ENCODE assay signal across 12 cellular contexts in the genomic region with DNA sequence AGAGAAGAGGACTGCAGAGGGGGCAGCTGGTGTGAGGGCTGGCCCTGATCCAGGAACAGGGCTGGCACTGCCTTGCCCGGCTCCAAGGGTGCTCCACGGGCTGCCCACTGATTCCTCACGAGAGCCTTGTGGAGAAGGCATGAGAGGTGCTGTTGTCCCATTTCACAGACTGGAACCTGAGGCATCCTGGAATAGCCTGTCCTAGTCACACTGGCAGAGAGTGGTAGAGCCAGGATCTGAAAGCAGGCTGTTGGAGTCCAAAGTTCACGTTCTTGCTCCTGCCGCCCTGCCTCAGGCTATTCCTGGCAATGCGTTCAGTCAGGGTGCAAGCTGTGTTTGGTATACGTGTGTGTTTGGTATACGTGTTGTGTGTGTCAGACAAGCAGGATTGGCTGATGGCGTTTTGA. TPM values are rescaled to one million over a fixed set of nuclear protein-coding genes. Genes with fewer than 3 reads are reported as not detected.
DNase-seq lines count a peak whose midpoint lies in the region; ATAC-seq, FAIRE-seq and TF ChIP-seq lines count a peak whose summit lies in the region.
"Had no signal": no experiment of that assay in that cellular context is flagged by ENCODE, and none has a peak within 500 bp of the region (broad histone marks: within the 10 kb centered on the region; RNA-seq: fewer than 3 reads in every experiment).

No MANE protein-coding gene starts in this region.

- no peak overlapping the region for H2BK12ac ChIP-seq in mesenchymal stem cell (ENCODE audit: low read length in 2 of 2)

- peak overlapping the region; percentile 89 for H3K4me3 Mint-ChIP-seq in activated naive CD8-positive, alpha-beta T cell treated with anti-CD3 and anti-CD28 coated beads for 36 hours

- H3K4me2 ChIP-seq in GM23248 (ENCODE audit: unreplicated experiment) (no peak overlapping the region), mesenchymal stem cell (ENCODE audit: low read length, poor library complexity, severe bottlenecking) (no peak overlapping the region)

- H4K91ac ChIP-seq in mesenchymal stem cell (ENCODE audit: low read length): no peak overlapping the region

- H3K23ac ChIP-seq in mesenchymal stem cell (ENCODE audit: low read length in 2 of 2): no peak overlapping the region

- H3K36me3 Mint-ChIP-seq in activated naive CD8-positive, alpha-beta T cell treated with anti-CD3 and anti-CD28 coated beads for 36 hours: peaks cover 19% of the 10 kb centered on the region

- no peak overlapping the region for H2BK120ac ChIP-seq in mesenchymal stem cell (ENCODE audit: low read depth, low read length)

- no peak for TF ChIP-seq CTCF in AG04449 (IDR thresholded peaks at IDR 0.05; ENCODE audit: insufficient read depth, low read length, missing control alignments)

- no peak overlapping the region for H3K14ac ChIP-seq in mesenchymal stem cell (ENCODE audit: low read length in 2 of 2)

- no peak overlapping the region for H3K4ac ChIP-seq in mesenchymal stem cell (ENCODE audit: low read depth in 1 of 2, low read length in 2 of 2)

- no peaks in the 10 kb centered on the region for H4K20me1 ChIP-seq in GM23248 (ENCODE audit: insufficient read depth)

- H3K4me3 ChIP-seq in AG04449 (ENCODE audit: low read depth, low read length) (peak overlapping the region; percentile 3; the same call in 1 of the 2 replicates), GM23248 (peak overlapping the region; percentile 85), mesenchymal stem cell (ENCODE audit: insufficient read depth in 1 of 2, low read depth in 1 of 2, low read length in 2 of 2) (peak overlapping the region in 1 of 2 experiments; percentile 97)
- no peak overlapping the region for H3K4me3 ChIP-seq in effector memory CD4-positive, alpha-beta T cell (ENCODE audit: insufficient read depth, low read depth, low read length, poor library complexity, severe bottlenecking)

- no peak overlapping the region for H3K18ac ChIP-seq in mesenchymal stem cell (ENCODE audit: low read depth in 1 of 2, low read length in 2 of 2)

- no peaks in the 10 kb centered on the region for H3K9me3 ChIP-seq in GM23248 (ENCODE audit: low read depth)
- H3K9me3 ChIP-seq in mesenchymal stem cell (ENCODE audit: control insufficient read depth, low read length): no peaks in the 10 kb centered on the region
- H3K9me3 ChIP-seq in effector memory CD4-positive, alpha-beta T cell (ENCODE audit: control insufficient read depth, low read length): no peaks in the 10 kb centered on the region

- no peak for DNase-seq in AG04449 (ENCODE audit: low read depth, low spot score)
- DNase-seq in GM23248: no peak
- no peak for DNase-seq in activated naive CD8-positive, alpha-beta T cell treated with anti-CD3 and anti-CD28 coated beads for 36 hours
- DNase-seq in mesenchymal stem cell: no peak
- DNase-seq in effector memory CD4-positive, alpha-beta T cell: no peak
- no peak for DNase-seq in GM03348 (ENCODE audit: low spot score)
- DNase-seq in GM12892 (ENCODE audit: insufficient read length): no peak
- DNase-seq: amniotic stem cell, foreskin melanocyte, NCI-H524 had no signal

- H4K8ac ChIP-seq in mesenchymal stem cell (ENCODE audit: low read length): no peak overlapping the region

- no peak overlapping the region for H2BK5ac ChIP-seq in mesenchymal stem cell (ENCODE audit: low read depth, low read length, poor library complexity, severe bottlenecking)

- H3K36me3 ChIP-seq in GM23248 (ENCODE audit: low read depth): peaks cover 8% of the 10 kb centered on the region; the same call in 1 of the 2 replicates
- peaks cover 54 to 58% of the 10 kb centered on the region in 2 experiments for H3K36me3 ChIP-seq in mesenchymal stem cell (ENCODE audit: control insufficient read depth in 1 of 2, insufficient read depth in 2 of 2, low read depth in 1 of 2, low read length in 2 of 2)
- peaks cover 34% of the 10 kb centered on the region for H3K36me3 ChIP-seq in effector memory CD4-positive, alpha-beta T cell (ENCODE audit: control insufficient read depth, insufficient read depth, low read length)

- peaks cover 11% of the 10 kb centered on the region for H3K4me1 ChIP-seq in GM23248 (ENCODE audit: insufficient read depth)
- H3K4me1 ChIP-seq in mesenchymal stem cell (ENCODE audit: control insufficient read depth, insufficient read depth, low read depth, low read length): peaks cover 31% of the 10 kb centered on the region
- peaks cover 15% of the 10 kb centered on the region for H3K4me1 ChIP-seq in effector memory CD4-positive, alpha-beta T cell (ENCODE audit: control insufficient read depth, insufficient read depth, low read length, poor library complexity, severe bottlenecking)

- POLR2A ChIA-PET in AG04449 (lab: Yijun Ruan, JAX): no interaction called here

- no peak overlapping the region for H2BK15ac ChIP-seq in mesenchymal stem cell (ENCODE audit: low read depth, poor library complexity, severe bottlenecking)

- 73 to 78% methylated on average over 9 of the region's 9 CpGs for WGBS in GM23248 (ENCODE audit: low coverage in 1 of 2, low lambda C conversion rate in 2 of 2, missing lambda C conversion rate in 2 of 2), 2 experiments
- 96% methylated on average over 9 of the region's 9 CpGs for WGBS in mesenchymal stem cell

- peaks cover 35% of the 10 kb centered on the region for H3K79me1 ChIP-seq in mesenchymal stem cell (replicated peaks; ENCODE audit: low read length, poor library complexity, severe bottlenecking)

- H3K9ac ChIP-seq in GM23248 (peak overlapping the region; percentile 89), mesenchymal stem cell (ENCODE audit: low read length) (peak overlapping the region; percentile 97)

- CTCF ChIA-PET in AG04449 (lab: Yijun Ruan, JAX): interaction anchor here (0.7 to 21.2 kb wide), 4 partner anchors 12 to 193 kb away, joined by 3 to 891 read pairs (median 3); partner anchors contain the start of gene FAAP20

- H3F3A ChIP-seq in GM23248 (ENCODE audit: insufficient read depth): no peaks in the 10 kb centered on the region

- H3K9me2 ChIP-seq in GM23248 (ENCODE audit: insufficient read depth): no peaks in the 10 kb centered on the region

- H2AFZ ChIP-seq in GM23248: no peak overlapping the region
- H2AFZ ChIP-seq in mesenchymal stem cell (ENCODE audit: low read depth, low read length): no peak overlapping the region

- no peak overlapping the region for H2AK5ac ChIP-seq in mesenchymal stem cell (ENCODE audit: low read length, severe bottlenecking)

- H3K79me2 ChIP-seq in GM23248 (ENCODE audit: insufficient read depth): peaks cover 82% of the 10 kb centered on the region

- H3K27me3 ChIP-seq in GM23248 (replicated peaks; ENCODE audit: insufficient read depth) (no peaks in the 10 kb centered on the region), mesenchymal stem cell (ENCODE audit: control insufficient read depth in 1 of 2, insufficient read depth in 1 of 2, low read length in 2 of 2) (no peaks in the 10 kb centered on the region)
- no peaks in the 10 kb centered on the region for H3K27me3 ChIP-seq in effector memory CD4-positive, alpha-beta T cell (replicated peaks; ENCODE audit: control insufficient read depth, insufficient read depth, low read length, poor library complexity, severe bottlenecking)

- no peak for ATAC-seq in GM21786 (IDR thresholded peaks at IDR 0.05; ENCODE audit: unreplicated experiment)

- peaks cover 38% of the 10 kb centered on the region for H3K4me1 Mint-ChIP-seq in activated naive CD8-positive, alpha-beta T cell treated with anti-CD3 and anti-CD28 coated beads for 36 hours

- peak overlapping the region; percentile 80 for H3K27ac Mint-ChIP-seq in activated naive CD8-positive, alpha-beta T cell treated with anti-CD3 and anti-CD28 coated beads for 36 hours

- no peaks in the 10 kb centered on the region for H3K9me3 Mint-ChIP-seq in activated naive CD8-positive, alpha-beta T cell treated with anti-CD3 and anti-CD28 coated beads for 36 hours

- H3K27ac ChIP-seq in GM23248 (no peak overlapping the region), mesenchymal stem cell (ENCODE audit: low read length, poor library complexity, severe bottlenecking) (no peak overlapping the region)
- no peak overlapping the region for H3K27ac ChIP-seq in effector memory CD4-positive, alpha-beta T cell (ENCODE audit: insufficient read depth, low read length, poor library complexity, severe bottlenecking)

- H3K27me3 Mint-ChIP-seq in activated naive CD8-positive, alpha-beta T cell treated with anti-CD3 and anti-CD28 coated beads for 36 hours: no peaks in the 10 kb centered on the region

- no peak for TF ChIP-seq POLR2A in GM12892 (IDR thresholded peaks at IDR 0.05; ENCODE audit: low read depth, low read length)

- in situ Hi-C loops in GM23248 (cut with MboI): no loop called here

- no peak for FAIRE-seq in GM12892 (lab: Jason Lieb, UNC)
- FAIRE-seq: urothelium cell line had no signal

RNA-seq across cellular contexts. Expression of gene RER1, which starts 1.8 kb away (rescaled TPM):
- 69.7 and 135 TPM in 2 replicates for total RNA-seq in GM23248 (2014; rRNA removed; shearing (Covaris generic))
- polyA plus RNA-seq in GM23248 (2016; fragmentation: Nextera tagmentation; extraction: Ambion mirVana): 328 and 331 TPM in 2 replicates
- 100 to 1,000 TPM; 161 to 176 TPM for total RNA-seq in activated naive CD8-positive, alpha-beta T cell treated with anti-CD3 and anti-CD28 coated beads for 36 hours
- polyA plus RNA-seq in mesenchymal stem cell (2013, experiment 1 of 2): 163 TPM
- polyA plus RNA-seq in mesenchymal stem cell (2013, experiment 2 of 2): 180 TPM
- polyA plus RNA-seq in GM12892 (2012; ENCODE audit: missing spikeins): 91.1 TPM

RNA-seq across cellular contexts. Expression of gene MORN1, which starts 2.1 kb away (rescaled TPM):
- total RNA-seq in GM23248 (2014; rRNA removed; shearing (Covaris generic)): 6.3 and 8.8 TPM in 2 replicates
- 5.5 and 7.2 TPM in 2 replicates for polyA plus RNA-seq in GM23248 (2016; fragmentation: Nextera tagmentation; extraction: Ambion mirVana)
- total RNA-seq in activated naive CD8-positive, alpha-beta T cell treated with anti-CD3 and anti-CD28 coated beads for 36 hours: 1 to 10 TPM; 6.8 to 7.8 TPM
- 1.8 TPM for polyA plus RNA-seq in mesenchymal stem cell (2013, experiment 1 of 2)
- polyA plus RNA-seq in mesenchymal stem cell (2013, experiment 2 of 2): 1.7 TPM
- 3.8 TPM for polyA plus RNA-seq in GM12892 (2012; ENCODE audit: missing spikeins)

RNA-seq across cellular contexts. Expression of gene PEX10, which starts 18.9 kb away (rescaled TPM):
- total RNA-seq in GM23248 (2014; rRNA removed; shearing (Covaris generic)): 51.3 and 59.1 TPM in 2 replicates
- 24.7 and 29.1 TPM in 2 replicates for polyA plus RNA-seq in GM23248 (2016; fragmentation: Nextera tagmentation; extraction: Ambion mirVana)
- 10 to 100 TPM; 21.5 to 23.7 TPM for total RNA-seq in activated naive CD8-positive, alpha-beta T cell treated with anti-CD3 and anti-CD28 coated beads for 36 hours
- polyA plus RNA-seq in mesenchymal stem cell (2013, experiment 1 of 2): 10.6 TPM
- 10.8 TPM for polyA plus RNA-seq in mesenchymal stem cell (2013, experiment 2 of 2)
- 6.1 TPM for polyA plus RNA-seq in GM12892 (2012; ENCODE audit: missing spikeins)
